In genomic region chr2:47190188-47190818, GRCh38 we compare ENCODE assay signal across 14 cellular contexts. TPM values are rescaled to one million over a fixed set of nuclear protein-coding genes. Genes with fewer than 3 reads are reported as not detected.
DNase-seq lines count a peak whose midpoint lies in the region; ATAC-seq and TF ChIP-seq lines count a peak whose summit lies in the region.
"Had no signal": no experiment of that assay in that cellular context is flagged by ENCODE, and none has a peak within 500 bp of the region (broad histone marks: within the 10 kb centered on the region; RNA-seq: fewer than 3 reads in every experiment).

No MANE protein-coding gene starts in this region.

- no peak overlapping the region for H3K27ac Mint-ChIP-seq in stimulated activated naive CD8-positive, alpha-beta T cell treated with anti-CD3 and anti-CD28 coated beads, Interleukin-15, amount 100 ng/mL, for 72 hours
- H3K27ac Mint-ChIP-seq in brain, result peak overlapping the region; percentile 3 to 99 (median 97)
- no peak overlapping the region for H3K27ac Mint-ChIP-seq in activated T-helper 17 cell treated with anti-CD3 and anti-CD28 coated beads, Interleukin-2, amount 50 U/mL, for 72 hours
- H3K27ac Mint-ChIP-seq: activated T-helper 2 cell treated with anti-CD3 and anti-CD28 coated beads, Interferon-gamma antibody, Interleukin-2, Interleukin-4, amounts not matched to agents 10 μg/mL and 5 μg/mL and 100 μg/mL, durations not matched to agents 14 hours and 24 hours and 36 hours; naive thymus-derived CD8-positive, alpha-beta T cell had no signal

- H3K4me1 Mint-ChIP-seq in stimulated activated naive CD8-positive, alpha-beta T cell treated with anti-CD3 and anti-CD28 coated beads, Interleukin-15, amount 100 ng/mL, for 72 hours, result no peaks in the 10 kb centered on the region
- H3K4me1 Mint-ChIP-seq in brain, result peaks cover 100% of the 10 kb centered on the region
- no peaks in the 10 kb centered on the region for H3K4me1 Mint-ChIP-seq in activated T-helper 17 cell treated with anti-CD3 and anti-CD28 coated beads, Interleukin-2, amount 50 U/mL, for 72 hours
- H3K4me1 Mint-ChIP-seq: naive thymus-derived CD8-positive, alpha-beta T cell had no signal

- 81% methylated on average over 1 of the region's 1 CpG for WGBS in liver

- H3K4me3 Mint-ChIP-seq in stimulated activated naive CD8-positive, alpha-beta T cell treated with anti-CD3 and anti-CD28 coated beads, Interleukin-15, amount 100 ng/mL, for 72 hours, result no peak overlapping the region
- H3K4me3 Mint-ChIP-seq in brain, result peak overlapping the region in 4 of 5 experiments; percentile 1 to 46 (median 18)
- no peak overlapping the region for H3K4me3 Mint-ChIP-seq in activated T-helper 17 cell treated with anti-CD3 and anti-CD28 coated beads, Interleukin-2, amount 50 U/mL, for 72 hours
- H3K4me3 Mint-ChIP-seq: naive thymus-derived CD8-positive, alpha-beta T cell had no signal

- H3K36me3 ChIP-seq in liver (ENCODE audit: control insufficient read depth in 4 of 4, insufficient read depth in 3 of 4, low read depth in 1 of 4, low read length in 3 of 4), result no peaks in the 10 kb centered on the region

- no peak overlapping the region for H3K27ac ChIP-seq in liver (ENCODE audit: low read depth in 1 of 2, low read length in 2 of 2)

- H3K27me3 ChIP-seq in liver (ENCODE audit: control insufficient read depth in 4 of 4, insufficient read depth in 4 of 4, low read length in 3 of 4), result no peaks in the 10 kb centered on the region

- no peak overlapping the region for H3K9ac ChIP-seq in liver (ENCODE audit: low read depth in 1 of 2, low read length in 2 of 2)

- no peak for DNase-seq in stimulated activated naive CD8-positive, alpha-beta T cell treated with anti-CD3 and anti-CD28 coated beads, Interleukin-15, amount 100 ng/mL, for 72 hours
- DNase-seq in stimulated activated naive CD8-positive, alpha-beta T cell treated with anti-CD3 and anti-CD28 coated beads, Interleukin-15, Interleukin-2, amounts not matched to agents 100 U/mL and 50 U/mL, for 24 hours, result no peak
- DNase-seq in NCI-H2107 (lab: John Stamatoyannopoulos, UW), result no peak
- DNase-seq: activated CD4-positive, CD25-positive, alpha-beta regulatory T cell; naive thymus-derived CD8-positive, alpha-beta T cell; NCI-H1436 treated with DMSO at 0.1 percent for 48 hours had no signal

- TF ChIP-seq RAD21 in liver (IDR thresholded peaks at IDR 0.05), result peak in 1 of 2 donors; percentile 48

- H3K27me3 Mint-ChIP-seq in stimulated activated naive CD8-positive, alpha-beta T cell treated with anti-CD3 and anti-CD28 coated beads, Interleukin-15, amount 100 ng/mL, for 72 hours, result peaks cover 33% of the 10 kb centered on the region
- H3K27me3 Mint-ChIP-seq in brain, result no peaks in the 10 kb centered on the region
- H3K27me3 Mint-ChIP-seq in activated T-helper 17 cell treated with anti-CD3 and anti-CD28 coated beads, Interleukin-2, amount 50 U/mL, for 72 hours, result peaks cover 17% of the 10 kb centered on the region

- no peaks in the 10 kb centered on the region for H3K9me3 Mint-ChIP-seq in stimulated activated naive CD8-positive, alpha-beta T cell treated with anti-CD3 and anti-CD28 coated beads, Interleukin-15, amount 100 ng/mL, for 72 hours
- no peaks in the 10 kb centered on the region for H3K9me3 Mint-ChIP-seq in brain
- no peaks in the 10 kb centered on the region for H3K9me3 Mint-ChIP-seq in activated T-helper 17 cell treated with anti-CD3 and anti-CD28 coated beads, Interleukin-2, amount 50 U/mL, for 72 hours
- H3K9me3 Mint-ChIP-seq: activated T-helper 2 cell treated with anti-CD3 and anti-CD28 coated beads, Interferon-gamma antibody, Interleukin-2, Interleukin-4, amounts not matched to agents 10 μg/mL and 5 μg/mL and 100 μg/mL, durations not matched to agents 14 hours and 24 hours and 36 hours; naive thymus-derived CD8-positive, alpha-beta T cell had no signal

- peaks cover 3 to 16% (median 5%) of the 10 kb centered on the region in 4 donors for H3K4me1 ChIP-seq in liver (ENCODE audit: control insufficient read depth in 4 of 4, insufficient read depth in 4 of 4, low read length in 3 of 4)

- H3K4me3 ChIP-seq in liver (ENCODE audit: low read depth in 1 of 3, low read length in 3 of 3), result no peak overlapping the region

- H3K9me3 ChIP-seq in liver (ENCODE audit: control insufficient read depth in 4 of 4, low read length in 3 of 4), result no peaks in the 10 kb centered on the region

- TF ChIP-seq CTCF in brain (conservative IDR thresholded peaks at IDR 0.05) (no peak), liver (IDR thresholded peaks at IDR 0.05; ENCODE audit: low read depth, low read length, missing input control) (no peak)

- no peaks in the 10 kb centered on the region for H3K36me3 Mint-ChIP-seq in brain
- H3K36me3 Mint-ChIP-seq in activated T-helper 17 cell treated with anti-CD3 and anti-CD28 coated beads, Interleukin-2, amount 50 U/mL, for 72 hours (ENCODE audit: low read depth), result no peaks in the 10 kb centered on the region
- H3K36me3 Mint-ChIP-seq: naive thymus-derived CD8-positive, alpha-beta T cell had no signal

- peak; percentile 71 for ATAC-seq in stimulated activated naive CD8-positive, alpha-beta T cell treated with anti-CD3 and anti-CD28 coated beads, Interleukin-15, amount 100 ng/mL, for 72 hours
- ATAC-seq in stimulated activated naive CD8-positive, alpha-beta T cell treated with anti-CD3 and anti-CD28 coated beads, Interleukin-15, Interleukin-2, amounts not matched to agents 100 U/mL and 50 U/mL, for 24 hours, result no peak
- ATAC-seq in activated T-helper 17 cell treated with anti-CD3 and anti-CD28 coated beads, Interleukin-2, amount 50 U/mL, for 72 hours (replicated peaks), result no peak
- ATAC-seq in HG03175 (IDR thresholded peaks at IDR 0.05; ENCODE audit: unreplicated experiment) (no peak), GM19467 (IDR thresholded peaks at IDR 0.05; ENCODE audit: unreplicated experiment) (no peak)
- ATAC-seq: naive thymus-derived CD8-positive, alpha-beta T cell; Right ventricle myocardium inferior had no signal

TF ChIP-seq in liver, 16 proteins besides CTCF, POLR2A, EP300 and RAD21:
- TF ChIP-seq SP1 (IDR thresholded peaks at IDR 0.05), result peak; percentile 35
- TF ChIP-seq HNF4A (conservative IDR thresholded peaks at IDR 0.05), result peak; percentile 38 to 40
- peak; percentile 51 for TF ChIP-seq MAX (IDR thresholded peaks at IDR 0.05)
- TF ChIP-seq REST (IDR thresholded peaks at IDR 0.05), result no peak
- no peak for TF ChIP-seq EGR1 (IDR thresholded peaks at IDR 0.05; ENCODE audit: low read depth in 2 of 2)
- peak in 1 of 2 donors; percentile 16 for TF ChIP-seq JUND (IDR thresholded peaks at IDR 0.05)
- peak; percentile 29 for TF ChIP-seq ZBTB33 (IDR thresholded peaks at IDR 0.05)
- peak; percentile 80 for TF ChIP-seq YY1 (IDR thresholded peaks at IDR 0.05)

RNA-seq across cellular contexts. Expression of gene CALM2, which starts 14.0 kb away (rescaled TPM):
- polyA plus RNA-seq in brain (ENCODE audit: insufficient read depth, low read depth, low replicate concordance) (1,051 TPM), liver (100 to 1,000 TPM; 218 to 456 TPM)
- 100 to 1,000 TPM; 207 to 221 TPM for total RNA-seq in liver
- 100 to 1,000 TPM; 243 to 348 TPM for total RNA-seq in activated T-helper 17 cell treated with anti-CD3 and anti-CD28 coated beads, Interleukin-2, amount 50 U/mL, for 72 hours

RNA-seq across cellular contexts. Expression of gene STPG4, which starts 35.2 kb away (rescaled TPM):
- not detected for polyA plus RNA-seq in brain (ENCODE audit: insufficient read depth, low read depth, low replicate concordance)
- under 1 TPM in 1 of 2 donors, not detected in 1; 0.25 TPM for total RNA-seq in liver
- polyA plus RNA-seq in liver, result not detected
- total RNA-seq in activated T-helper 17 cell treated with anti-CD3 and anti-CD28 coated beads, Interleukin-2, amount 50 U/mL, for 72 hours, result under 1 TPM; 0.19 to 0.50 TPM
- total RNA-seq: activated T-helper 2 cell treated with anti-CD3 and anti-CD28 coated beads, Interferon-gamma antibody, Interleukin-2, Interleukin-4, amounts not matched to agents 10 μg/mL and 5 μg/mL and 100 μg/mL, durations not matched to agents 14 hours and 24 hours and 36 hours; Right ventricle myocardium inferior; subcutaneous adipose tissue had no signal
- polyA plus RNA-seq: naive thymus-derived CD8-positive, alpha-beta T cell had no signal

Comparison
In these comparisons a context has a peak if more than half of its experiments do, and no peak if none do; other contexts are left out.
1. H3K27ac Mint-ChIP-seq: peak in brain (5 of 5); none in stimulated activated naive CD8-positive, alpha-beta T cell treated with anti-CD3 and anti-CD28 coated beads, Interleukin-15, amount 100 ng/mL, for 72 hours (0 of 2) and activated T-helper 17 cell treated with anti-CD3 and anti-CD28 coated beads, Interleukin-2, amount 50 U/mL, for 72 hours (single experiment).
2. H3K4me3 Mint-ChIP-seq: peak in brain (4 of 5); none in stimulated activated naive CD8-positive, alpha-beta T cell treated with anti-CD3 and anti-CD28 coated beads, Interleukin-15, amount 100 ng/mL, for 72 hours (0 of 2) and activated T-helper 17 cell treated with anti-CD3 and anti-CD28 coated beads, Interleukin-2, amount 50 U/mL, for 72 hours (single experiment).